21 cellular contexts compared by ENCODE assay signal in the genomic region with DNA sequence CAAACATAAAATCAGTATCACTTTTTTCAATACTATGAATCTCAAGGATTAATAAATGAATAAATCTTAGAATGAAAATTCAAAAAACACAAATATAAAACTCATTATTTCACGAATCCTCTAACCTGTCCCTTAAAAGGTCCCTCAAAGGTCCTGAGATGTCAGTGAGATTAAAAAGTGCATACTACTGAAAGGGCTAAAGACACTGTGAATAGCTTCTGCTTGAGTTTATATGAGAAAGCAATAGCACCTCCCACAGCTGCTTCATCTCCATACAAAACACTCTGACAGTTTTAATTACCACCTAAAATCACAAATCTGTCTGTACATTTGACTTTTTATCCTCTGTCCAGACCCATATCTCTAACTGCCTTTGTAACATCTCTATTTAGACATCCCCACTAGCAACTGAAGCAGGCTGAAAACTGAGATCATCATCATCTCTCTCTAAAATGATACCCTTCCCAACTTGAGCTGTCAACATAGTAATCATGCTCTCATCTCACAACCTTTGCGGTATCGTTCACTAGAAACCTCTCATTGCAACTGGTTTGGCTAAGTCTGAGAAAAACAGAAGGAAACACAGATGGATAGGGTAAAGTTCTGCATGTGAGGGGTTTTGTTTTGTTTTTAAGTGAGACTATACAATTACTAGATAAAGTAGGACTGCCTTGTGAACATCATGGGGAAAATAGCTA. TPM values are rescaled to one million over a fixed set of nuclear protein-coding genes. Genes with fewer than 3 reads are reported as not detected.
DNase-seq lines count a peak whose midpoint lies in the region; ATAC-seq and TF ChIP-seq lines count a peak whose summit lies in the region.
"Had no signal": no experiment of that assay in that cellular context is flagged by ENCODE, and none has a peak within 500 bp of the region (broad histone marks: within the 10 kb centered on the region; RNA-seq: fewer than 3 reads in every experiment).

No MANE protein-coding gene starts in this region.

- no peak for TF ChIP-seq POLR2A in GM18505 (IDR thresholded peaks at IDR 0.05; ENCODE audit: borderline replicate concordance, extremely low read depth, insufficient read depth, insufficient read length)

- H3K27ac Mint-ChIP-seq in activated CD8-positive, alpha-beta memory T cell treated with anti-CD3 and anti-CD28 coated beads, Interleukin-2, amount 10 ng/mL, durations not matched to agents 7 days and 5 days: peak overlapping the region; percentile 45
- H3K27ac Mint-ChIP-seq in IgD-negative memory B cell: peak overlapping the region in 2 of 3 donors; percentile 51 to 63
- peak overlapping the region; percentile 92 for H3K27ac Mint-ChIP-seq in activated T-helper 17 cell treated with anti-CD3 and anti-CD28 coated beads, Interleukin-2, amount 50 U/mL, for 72 hours
- peak overlapping the region; percentile 49 for H3K27ac Mint-ChIP-seq in stimulated activated memory B cell treated with anti-CD40 and anti-IgM and Interleukin-4, amounts not matched to agents 10 μg/mL and 1 μg/mL and 100 μg/mL, for 72 hours
- H3K27ac Mint-ChIP-seq: type B pancreatic cell had no signal

- no peaks in the 10 kb centered on the region for H3K9me3 Mint-ChIP-seq in activated CD8-positive, alpha-beta memory T cell treated with anti-CD3 and anti-CD28 coated beads, Interleukin-2, amount 10 ng/mL, durations not matched to agents 7 days and 5 days (ENCODE audit: low read depth)
- peaks cover 0 to 2% (median 0%) of the 10 kb centered on the region in 3 donors for H3K9me3 Mint-ChIP-seq in IgD-negative memory B cell
- no peaks in the 10 kb centered on the region for H3K9me3 Mint-ChIP-seq in activated T-helper 17 cell treated with anti-CD3 and anti-CD28 coated beads, Interleukin-2, amount 50 U/mL, for 72 hours
- H3K9me3 Mint-ChIP-seq in stimulated activated memory B cell treated with anti-CD40 and anti-IgM and Interleukin-4, amounts not matched to agents 10 μg/mL and 1 μg/mL and 100 μg/mL, for 72 hours: no peaks in the 10 kb centered on the region
- H3K9me3 Mint-ChIP-seq: naive thymus-derived CD8-positive, alpha-beta T cell; type B pancreatic cell had no signal

- peaks cover 15% of the 10 kb centered on the region for H3K36me3 Mint-ChIP-seq in activated CD8-positive, alpha-beta memory T cell treated with anti-CD3 and anti-CD28 coated beads, Interleukin-2, amount 10 ng/mL, durations not matched to agents 7 days and 5 days
- peaks cover 2% of the 10 kb centered on the region for H3K36me3 Mint-ChIP-seq in IgD-negative memory B cell
- H3K36me3 Mint-ChIP-seq in activated T-helper 17 cell treated with anti-CD3 and anti-CD28 coated beads, Interleukin-2, amount 50 U/mL, for 72 hours (ENCODE audit: low read depth): no peaks in the 10 kb centered on the region
- peaks cover 9% of the 10 kb centered on the region for H3K36me3 Mint-ChIP-seq in stimulated activated memory B cell treated with anti-CD40 and anti-IgM and Interleukin-4, amounts not matched to agents 10 μg/mL and 1 μg/mL and 100 μg/mL, for 72 hours

- H3K4me3 Mint-ChIP-seq in activated CD8-positive, alpha-beta memory T cell treated with anti-CD3 and anti-CD28 coated beads, Interleukin-2, amount 10 ng/mL, durations not matched to agents 7 days and 5 days: no peak overlapping the region
- H3K4me3 Mint-ChIP-seq in IgD-negative memory B cell: peak overlapping the region in 2 of 4 donors; percentile 4 to 18
- peak overlapping the region; percentile 56 for H3K4me3 Mint-ChIP-seq in activated T-helper 17 cell treated with anti-CD3 and anti-CD28 coated beads, Interleukin-2, amount 50 U/mL, for 72 hours
- no peak overlapping the region for H3K4me3 Mint-ChIP-seq in stimulated activated memory B cell treated with anti-CD40 and anti-IgM and Interleukin-4, amounts not matched to agents 10 μg/mL and 1 μg/mL and 100 μg/mL, for 72 hours
- H3K4me3 Mint-ChIP-seq: type B pancreatic cell had no signal

- no peak for ATAC-seq in activated CD8-positive, alpha-beta memory T cell treated with anti-CD3 and anti-CD28 coated beads, Interleukin-2, amount 10 ng/mL, durations not matched to agents 7 days and 5 days
- peak; percentile 68 for ATAC-seq in activated T-helper 17 cell treated with anti-CD3 and anti-CD28 coated beads, Interleukin-2, amount 50 U/mL, for 72 hours (replicated peaks)
- no peak for ATAC-seq in stimulated activated memory B cell treated with anti-CD40 and anti-IgM and Interleukin-4, amounts not matched to agents 10 μg/mL and 1 μg/mL and 100 μg/mL, for 72 hours
- ATAC-seq in Right ventricle myocardium inferior: no peak
- no peak for ATAC-seq in GM18505 (IDR thresholded peaks at IDR 0.05; ENCODE audit: unreplicated experiment)
- ATAC-seq: naive thymus-derived CD8-positive, alpha-beta T cell; right cardiac atrium had no signal

- CTCF ChIA-PET in activated CD8-positive, alpha-beta memory T cell treated with anti-CD3 and anti-CD28 coated beads, Interleukin-2, amount 10 ng/mL, durations not matched to agents 7 days and 5 days (lab: Charles Lee): no interaction called here

- H3K27me3 Mint-ChIP-seq in activated CD8-positive, alpha-beta memory T cell treated with anti-CD3 and anti-CD28 coated beads, Interleukin-2, amount 10 ng/mL, durations not matched to agents 7 days and 5 days: no peaks in the 10 kb centered on the region
- H3K27me3 Mint-ChIP-seq in IgD-negative memory B cell: no peaks in the 10 kb centered on the region
- H3K27me3 Mint-ChIP-seq in activated T-helper 17 cell treated with anti-CD3 and anti-CD28 coated beads, Interleukin-2, amount 50 U/mL, for 72 hours: no peaks in the 10 kb centered on the region
- H3K27me3 Mint-ChIP-seq in stimulated activated memory B cell treated with anti-CD40 and anti-IgM and Interleukin-4, amounts not matched to agents 10 μg/mL and 1 μg/mL and 100 μg/mL, for 72 hours: no peaks in the 10 kb centered on the region
- H3K27me3 Mint-ChIP-seq: naive thymus-derived CD8-positive, alpha-beta T cell; type B pancreatic cell had no signal

- intact Hi-C loops in Right ventricle myocardium inferior (cut with DNase I): no loop called here

- no peak for DNase-seq in activated CD8-positive, alpha-beta memory T cell treated with anti-CD3 and anti-CD28 coated beads, Interleukin-2, amount 10 ng/mL, durations not matched to agents 7 days and 5 days
- no peak for DNase-seq in activated CD8-positive, alpha-beta memory T cell treated with anti-CD3 and anti-CD28 coated beads, Interleukin-2, amount 50 U/mL, for 48 hours
- DNase-seq in SW 1271 (lab: John Stamatoyannopoulos, UW) (no peak), Right ventricle myocardium inferior (ENCODE audit: missing footprints) (no peak)
- DNase-seq: activated CD4-positive, CD25-positive, alpha-beta regulatory T cell treated with anti-CD3 and anti-CD28 coated beads, Interleukin-2, amount 50 U/mL, for 72 hours; activated effector memory CD4-positive, alpha-beta T cell treated with anti-CD3 and anti-CD28 coated beads, Interleukin-2, amount 50 U/mL, for 16 hours; EL; H7; IMR-90; naive thymus-derived CD8-positive, alpha-beta T cell; NCI-H2171; NCI-H748 treated with DMSO at 0.1 percent for 48 hours; ovary; right cardiac atrium; Right ventricle myocardium superior; stimulated activated CD4-positive, alpha-beta T cell treated with anti-CD3 and anti-CD28 coated beads, Interleukin-4, amount 100 ng/mL, for 24 hours had no signal

- H3K4me1 Mint-ChIP-seq in activated CD8-positive, alpha-beta memory T cell treated with anti-CD3 and anti-CD28 coated beads, Interleukin-2, amount 10 ng/mL, durations not matched to agents 7 days and 5 days: peaks cover 17% of the 10 kb centered on the region
- peaks cover 15 to 27% (median 17%) of the 10 kb centered on the region in 3 donors for H3K4me1 Mint-ChIP-seq in IgD-negative memory B cell
- peaks cover 17% of the 10 kb centered on the region for H3K4me1 Mint-ChIP-seq in activated T-helper 17 cell treated with anti-CD3 and anti-CD28 coated beads, Interleukin-2, amount 50 U/mL, for 72 hours
- peaks cover 25% of the 10 kb centered on the region for H3K4me1 Mint-ChIP-seq in stimulated activated memory B cell treated with anti-CD40 and anti-IgM and Interleukin-4, amounts not matched to agents 10 μg/mL and 1 μg/mL and 100 μg/mL, for 72 hours

RNA-seq across cellular contexts. Expression of a gene that starts 56.3 kb away (rescaled TPM):
- total RNA-seq in activated CD8-positive, alpha-beta memory T cell treated with anti-CD3 and anti-CD28 coated beads, Interleukin-2, amount 10 ng/mL, durations not matched to agents 7 days and 5 days: 100 to 1,000 TPM; 156 to 178 TPM
- polyA plus RNA-seq in IgD-negative memory B cell: 185 TPM
- 100 to 1,000 TPM; 116 to 195 TPM for total RNA-seq in activated T-helper 17 cell treated with anti-CD3 and anti-CD28 coated beads, Interleukin-2, amount 50 U/mL, for 72 hours
- total RNA-seq in Right ventricle myocardium inferior: 122 TPM
